In the genomic region with DNA sequence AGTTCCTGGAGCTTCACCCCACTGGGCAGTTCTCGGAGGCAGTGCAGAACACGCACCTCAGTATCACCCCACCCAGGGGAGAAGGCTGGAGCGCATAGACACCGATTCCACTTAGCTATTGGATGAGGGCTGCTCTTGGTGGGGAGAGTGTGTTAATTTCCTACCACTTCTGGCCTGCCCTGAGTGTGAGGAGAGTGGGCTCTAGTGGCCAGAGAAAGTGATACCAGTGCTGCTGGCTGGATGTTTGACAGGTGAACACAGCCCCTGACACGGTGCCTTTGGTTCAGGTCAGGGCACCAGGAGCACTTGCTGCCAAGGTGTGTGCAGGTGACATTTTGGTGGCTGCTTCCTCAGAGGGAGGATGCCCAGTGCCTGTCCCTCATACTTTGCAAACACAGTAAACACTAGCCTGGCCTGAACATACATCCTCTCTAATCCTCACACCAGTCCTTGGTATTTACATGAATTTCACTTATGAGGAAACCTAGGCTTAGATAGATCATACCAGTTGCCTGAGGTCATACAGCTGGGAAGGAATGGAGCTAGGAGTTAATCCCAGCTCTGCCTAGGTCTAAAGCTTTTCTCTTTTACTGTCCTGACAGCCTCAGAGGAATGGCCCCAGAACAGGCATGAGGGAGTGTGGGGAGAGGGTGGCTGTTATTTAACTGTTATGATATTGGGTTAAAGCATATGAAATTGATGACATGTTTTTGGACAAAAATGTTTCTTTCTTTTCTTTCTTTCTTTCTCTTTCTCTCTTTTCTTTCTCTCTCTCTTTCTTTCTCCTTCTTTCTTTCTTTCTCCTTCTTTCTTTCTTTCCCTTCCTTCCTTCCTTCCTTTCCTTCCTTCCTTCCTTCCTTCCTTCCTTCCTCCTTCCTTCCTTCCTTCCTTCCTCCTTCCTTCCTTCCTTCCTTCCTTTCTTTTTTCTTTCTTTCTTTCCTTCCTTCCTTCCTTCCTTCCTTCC, we compare ENCODE assay signal across 8 cellular contexts. TPM values are rescaled to one million over a fixed set of nuclear protein-coding genes. Genes with fewer than 3 reads are reported as not detected.
DNase-seq lines count a peak whose midpoint lies in the region; ATAC-seq, FAIRE-seq and TF ChIP-seq lines count a peak whose summit lies in the region.

No MANE protein-coding gene starts in this region.

- peaks cover 0 to 2% (median 0%) of the 10 kb centered on the region in 7 donors for H3K9me3 Mint-ChIP-seq in CD4-positive, CD25-positive, alpha-beta regulatory T cell
- peaks cover 3% of the 10 kb centered on the region for H3K9me3 Mint-ChIP-seq in activated CD8-positive, alpha-beta T cell treated with anti-CD3 and anti-CD28 coated beads, Interleukin-2, amount 10 ng/mL, durations not matched to agents 7 days and 5 days (ENCODE audit: insufficient read depth)

- TF ChIP-seq POLR2A in GM12892 (IDR thresholded peaks at IDR 0.05; ENCODE audit: low read depth, low read length), result no peak

- no peak overlapping the region for H2AFZ ChIP-seq in MM.1S (ENCODE audit: low read length)

- H3K79me2 ChIP-seq in MM.1S (ENCODE audit: low read length), result no peaks in the 10 kb centered on the region

- peaks cover 3% of the 10 kb centered on the region for H3K36me3 Mint-ChIP-seq in CD4-positive, CD25-positive, alpha-beta regulatory T cell
- H3K36me3 Mint-ChIP-seq in activated CD8-positive, alpha-beta T cell treated with anti-CD3 and anti-CD28 coated beads, Interleukin-2, amount 10 ng/mL, durations not matched to agents 7 days and 5 days (ENCODE audit: low read depth), result peaks cover 10% of the 10 kb centered on the region

- no peak overlapping the region for H3K4me2 ChIP-seq in MM.1S (ENCODE audit: low read depth, low read length)

- H3K36me3 ChIP-seq in CD4-positive, CD25-positive, alpha-beta regulatory T cell (ENCODE audit: control insufficient read depth, insufficient read depth, low read length), result no peaks in the 10 kb centered on the region
- no peaks in the 10 kb centered on the region for H3K36me3 ChIP-seq in MM.1S (replicated peaks; ENCODE audit: insufficient read depth, low read length)

- peak; percentile 36 for TF ChIP-seq CTCF in MM.1S (IDR thresholded peaks at IDR 0.05; ENCODE audit: low read length)

- peaks cover 0 to 27% (median 9%) of the 10 kb centered on the region in 4 donors for H3K4me1 Mint-ChIP-seq in CD4-positive, CD25-positive, alpha-beta regulatory T cell
- peaks cover 38% of the 10 kb centered on the region for H3K4me1 Mint-ChIP-seq in activated CD8-positive, alpha-beta T cell treated with anti-CD3 and anti-CD28 coated beads, Interleukin-2, amount 10 ng/mL, durations not matched to agents 7 days and 5 days (ENCODE audit: low read depth)

- H3K27ac ChIP-seq in CD4-positive, CD25-positive, alpha-beta regulatory T cell (ENCODE audit: insufficient read depth, low read length, poor library complexity, severe bottlenecking), result no peak overlapping the region
- no peak overlapping the region for H3K27ac ChIP-seq in MM.1S (ENCODE audit: low read length)

- peak overlapping the region in 1 of 4 donors; percentile 51 for H3K4me3 Mint-ChIP-seq in CD4-positive, CD25-positive, alpha-beta regulatory T cell
- no peak overlapping the region for H3K4me3 Mint-ChIP-seq in activated CD8-positive, alpha-beta T cell treated with anti-CD3 and anti-CD28 coated beads, Interleukin-2, amount 10 ng/mL, durations not matched to agents 7 days and 5 days

- POLR2A ChIA-PET in activated CD8-positive, alpha-beta T cell treated with anti-CD3 and anti-CD28 coated beads, Interleukin-2, amount 10 ng/mL, durations not matched to agents 7 days and 5 days (lab: Charles Lee), result interaction anchor here (0.5 to 1.0 kb wide), 2 partner anchors 149 to 151 kb away, joined by 3 to 4 read pairs; no protein-coding TSS in a partner anchor

- no peaks in the 10 kb centered on the region for H3F3A ChIP-seq in MM.1S (ENCODE audit: insufficient read depth, low read length)

- no peak overlapping the region for H3K9ac ChIP-seq in MM.1S (ENCODE audit: low read length)

- CTCF ChIA-PET in activated CD8-positive, alpha-beta T cell treated with anti-CD3 and anti-CD28 coated beads, Interleukin-2, amount 10 ng/mL, durations not matched to agents 7 days and 5 days (lab: Charles Lee), result interaction anchor here (0.7 to 1.2 kb wide), 5 partner anchors 97 to 489 kb away, joined by 3 to 6 read pairs (median 4); no protein-coding TSS in a partner anchor

- peak in 2 of 3 donors; percentile 29 to 84 for DNase-seq in CD4-positive, CD25-positive, alpha-beta regulatory T cell
- DNase-seq in GM12892 (ENCODE audit: insufficient read length), result no peak
- DNase-seq in MM.1S, result peak; percentile 15
- DNase-seq in activated CD8-positive, alpha-beta T cell treated with anti-CD3 and anti-CD28 coated beads, Interleukin-2, amount 10 ng/mL, durations not matched to agents 7 days and 5 days, result peak; percentile 67
- DNase-seq in kidney glomerular epithelial cell (lab: John Stamatoyannopoulos, UW), result peak; percentile 1

- peak; percentile 91 for FAIRE-seq in GM12892 (lab: Jason Lieb, UNC)

- peaks cover 44% of the 10 kb centered on the region for H3K27me3 Mint-ChIP-seq in CD4-positive, CD25-positive, alpha-beta regulatory T cell
- peaks cover 11% of the 10 kb centered on the region for H3K27me3 Mint-ChIP-seq in activated CD8-positive, alpha-beta T cell treated with anti-CD3 and anti-CD28 coated beads, Interleukin-2, amount 10 ng/mL, durations not matched to agents 7 days and 5 days (ENCODE audit: low read depth)

- H3K27ac Mint-ChIP-seq in CD4-positive, CD25-positive, alpha-beta regulatory T cell, result no peak overlapping the region
- no peak overlapping the region for H3K27ac Mint-ChIP-seq in activated CD8-positive, alpha-beta T cell treated with anti-CD3 and anti-CD28 coated beads, Interleukin-2, amount 10 ng/mL, durations not matched to agents 7 days and 5 days

- peak; percentile 63 to 77 for ATAC-seq in CD4-positive, CD25-positive, alpha-beta regulatory T cell (ENCODE audit: low read depth in 2 of 2)
- peak; percentile 76 for ATAC-seq in activated CD8-positive, alpha-beta T cell treated with anti-CD3 and anti-CD28 coated beads, Interleukin-2, amount 10 ng/mL, durations not matched to agents 7 days and 5 days
- ATAC-seq in HG03520 (IDR thresholded peaks at IDR 0.05; ENCODE audit: unreplicated experiment) (no peak), HG02798 (IDR thresholded peaks at IDR 0.05; ENCODE audit: poor library complexity, unreplicated experiment) (no peak), HG02623 (IDR thresholded peaks at IDR 0.05; ENCODE audit: unreplicated experiment) (no peak)

- no peaks in the 10 kb centered on the region for H3K27me3 ChIP-seq in CD4-positive, CD25-positive, alpha-beta regulatory T cell (ENCODE audit: control insufficient read depth, insufficient read depth, low read length)
- H3K27me3 ChIP-seq in MM.1S (replicated peaks; ENCODE audit: insufficient read depth, low read length), result peaks cover 74% of the 10 kb centered on the region

- H3K9me3 ChIP-seq in CD4-positive, CD25-positive, alpha-beta regulatory T cell (ENCODE audit: control insufficient read depth in 2 of 2, low read length in 2 of 2), result no peaks in the 10 kb centered on the region
- no peaks in the 10 kb centered on the region for H3K9me3 ChIP-seq in MM.1S (replicated peaks; ENCODE audit: insufficient read depth, low read length)

- no peaks in the 10 kb centered on the region for H4K20me1 ChIP-seq in MM.1S (ENCODE audit: insufficient read depth, low read length)

- no peaks in the 10 kb centered on the region for H3K4me1 ChIP-seq in CD4-positive, CD25-positive, alpha-beta regulatory T cell (ENCODE audit: control insufficient read depth, insufficient read depth, low read length, poor library complexity, severe bottlenecking)
- no peaks in the 10 kb centered on the region for H3K4me1 ChIP-seq in MM.1S (ENCODE audit: low read length)

- H3K9me2 ChIP-seq in MM.1S (replicated peaks; ENCODE audit: insufficient read depth, low read length), result no peaks in the 10 kb centered on the region

- H3K4me3 ChIP-seq in CD4-positive, CD25-positive, alpha-beta regulatory T cell (ENCODE audit: low read depth, low read length), result no peak overlapping the region
- H3K4me3 ChIP-seq in MM.1S (ENCODE audit: low read length), result no peak overlapping the region

RNA-seq across cellular contexts. Expression of gene ITGAX, which starts 21.0 kb away (rescaled TPM):
- total RNA-seq in CD4-positive, CD25-positive, alpha-beta regulatory T cell, result 1.9 TPM
- polyA plus RNA-seq in CD4-positive, CD25-positive, alpha-beta regulatory T cell, result under 1 TPM in 1 of 4 donors, not detected in 3; 0.47 TPM
- polyA plus RNA-seq in GM12892 (2012; ENCODE audit: missing spikeins), result 22.0 TPM
- 10 to 100 TPM; 22.7 to 25.0 TPM for total RNA-seq in activated CD8-positive, alpha-beta T cell treated with anti-CD3 and anti-CD28 coated beads, Interleukin-2, amount 10 ng/mL, durations not matched to agents 7 days and 5 days

RNA-seq across cellular contexts. Expression of gene ITGAD, which starts 59.2 kb away (rescaled TPM):
- total RNA-seq in CD4-positive, CD25-positive, alpha-beta regulatory T cell, result not detected
- not detected for polyA plus RNA-seq in CD4-positive, CD25-positive, alpha-beta regulatory T cell
- 0.23 TPM for polyA plus RNA-seq in GM12892 (2012; ENCODE audit: missing spikeins)
- under 1 TPM; 0.13 to 0.68 TPM for total RNA-seq in activated CD8-positive, alpha-beta T cell treated with anti-CD3 and anti-CD28 coated beads, Interleukin-2, amount 10 ng/mL, durations not matched to agents 7 days and 5 days

Comparison
In these comparisons a context has a peak if more than half of its experiments do, and no peak if none do; other contexts are left out.
1. ATAC-seq: peak in CD4-positive, CD25-positive, alpha-beta regulatory T cell (2 of 2) and activated CD8-positive, alpha-beta T cell treated with anti-CD3 and anti-CD28 coated beads, Interleukin-2, amount 10 ng/mL, durations not matched to agents 7 days and 5 days (single experiment); none in HG03520 (single experiment), HG02798 (single experiment) and HG02623 (single experiment).